In genomic region chr3:57145852-57146251, GRCh38 we compare ENCODE assay signal across 1 cellular context.
TF ChIP-seq lines count a peak whose summit lies in the region.

No MANE protein-coding gene starts in this region.

TF ChIP-seq in GM12878, 131 proteins besides CTCF, POLR2A, EP300 and RAD21:
- TF ChIP-seq BACH1 (IDR thresholded peaks at IDR 0.05; ENCODE audit: borderline replicate concordance) = no peak
- TF ChIP-seq, protein P1, sequence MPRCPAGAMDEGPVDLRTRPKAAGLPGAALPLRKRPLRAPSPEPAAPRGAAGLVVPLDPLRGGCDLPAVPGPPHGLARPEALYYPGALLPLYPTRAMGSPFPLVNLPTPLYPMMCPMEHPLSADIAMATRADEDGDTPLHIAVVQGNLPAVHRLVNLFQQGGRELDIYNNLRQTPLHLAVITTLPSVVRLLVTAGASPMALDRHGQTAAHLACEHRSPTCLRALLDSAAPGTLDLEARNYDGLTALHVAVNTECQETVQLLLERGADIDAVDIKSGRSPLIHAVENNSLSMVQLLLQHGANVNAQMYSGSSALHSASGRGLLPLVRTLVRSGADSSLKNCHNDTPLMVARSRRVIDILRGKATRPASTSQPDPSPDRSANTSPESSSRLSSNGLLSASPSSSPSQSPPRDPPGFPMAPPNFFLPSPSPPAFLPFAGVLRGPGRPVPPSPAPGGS (IDR thresholded peaks at IDR 0.05; ENCODE audit: borderline replicate concordance, insufficient read depth, low read depth, low read length, poor library complexity, severe bottlenecking) = peak; percentile 39
TF ChIP-seq in GM12878: peak in this region for 1.
